Comparison of ENCODE assay signal across 16 cellular contexts in genomic region chr9:137951597-137952490, GRCh38.
DNase-seq lines count a peak whose midpoint lies in the region; ATAC-seq and TF ChIP-seq lines count a peak whose summit lies in the region.
"Had no signal": no experiment of that assay in that cellular context is flagged by ENCODE, and none has a peak within 500 bp of the region (broad histone marks: within the 10 kb centered on the region; RNA-seq: fewer than 3 reads in every experiment).

No MANE protein-coding gene starts in this region.

- H3K36me3 Mint-ChIP-seq in osteocyte (ENCODE audit: unreplicated experiment) = no peaks in the 10 kb centered on the region
- H3K36me3 Mint-ChIP-seq: CD4-positive, CD25-positive, alpha-beta regulatory T cell; CD8-positive, alpha-beta memory T cell had no signal

- H3K9me3 Mint-ChIP-seq in osteocyte (ENCODE audit: unreplicated experiment) = peaks cover 4% of the 10 kb centered on the region

- H3K36me3 ChIP-seq in heart left ventricle (no peaks in the 10 kb centered on the region), endocrine pancreas (ENCODE audit: control insufficient read depth, insufficient read depth, low read length) (no peaks in the 10 kb centered on the region)
- H3K36me3 ChIP-seq: BE2C had no signal

- H3K27ac ChIP-seq in heart left ventricle = no peak overlapping the region
- no peak overlapping the region for H3K27ac ChIP-seq in right cardiac atrium (ENCODE audit: low read length)

- H3K27me3 Mint-ChIP-seq in osteocyte (ENCODE audit: unreplicated experiment) = peaks cover 2% of the 10 kb centered on the region

- H3K4me3 Mint-ChIP-seq in osteocyte (ENCODE audit: unreplicated experiment) = no peak overlapping the region
- H3K4me3 Mint-ChIP-seq: CD4-positive, CD25-positive, alpha-beta regulatory T cell; CD8-positive, alpha-beta memory T cell; HFFc6 had no signal

- H3K9me3 ChIP-seq in heart left ventricle (peaks cover 0 to 4% (median 0%) of the 10 kb centered on the region in 12 donors), right cardiac atrium (ENCODE audit: control insufficient read depth, low read length) (no peaks in the 10 kb centered on the region), endocrine pancreas (ENCODE audit: control insufficient read depth, low read length) (no peaks in the 10 kb centered on the region)
- H3K9me3 ChIP-seq: BE2C had no signal

- WGBS in heart left ventricle, 4 donors = 77 to 94% (median 84%) methylated on average over 10 to 12 of the region's 12 CpGs
- 83% methylated on average over 12 of the region's 12 CpGs for WGBS in right cardiac atrium

- no peak overlapping the region for H3K27ac Mint-ChIP-seq in osteocyte (ENCODE audit: unreplicated experiment)
- H3K27ac Mint-ChIP-seq: CD4-positive, CD25-positive, alpha-beta regulatory T cell; HFFc6 had no signal

- DNase-seq in heart left ventricle (peak in 1 of 5 donors; percentile 24), right cardiac atrium (no peak), osteocyte (ENCODE audit: extremely low spot score, unreplicated experiment) (peak; percentile 77), NCI-H146 treated with DMSO at 0.1 percent for 48 hours (lab: John Stamatoyannopoulos, UW; ENCODE audit: unreplicated experiment) (no peak)
- no peak for DNase-seq in stimulated activated CD4-positive, alpha-beta T cell treated with anti-CD3 and anti-CD28 coated beads, Interleukin-12 subunit alpha, Interleukin-12 subunit beta, amount 100 ng/mL, for 4 hours
- DNase-seq: ACHN; BE2C; C1 segment of cervical spinal cord; Caco-2; CD4-positive, CD25-positive, alpha-beta regulatory T cell; CD8-positive, alpha-beta memory T cell; GOT3; HFFc6; IMR-90 had no signal

- peaks cover 0 to 8% (median 0%) of the 10 kb centered on the region in 9 donors for H3K27me3 ChIP-seq in heart left ventricle
- no peaks in the 10 kb centered on the region for H3K27me3 ChIP-seq in right cardiac atrium (ENCODE audit: control insufficient read depth, insufficient read depth)
- H3K27me3 ChIP-seq in endocrine pancreas (ENCODE audit: control insufficient read depth, insufficient read depth, low read length) = no peaks in the 10 kb centered on the region
- H3K27me3 ChIP-seq: BE2C had no signal

- H3K4me3 ChIP-seq in heart left ventricle (no peak overlapping the region), right cardiac atrium (ENCODE audit: low read length) (no peak overlapping the region), endocrine pancreas (ENCODE audit: control insufficient read depth, insufficient read depth, low read length) (no peak overlapping the region)

- no peaks in the 10 kb centered on the region for H3K4me1 Mint-ChIP-seq in osteocyte (ENCODE audit: unreplicated experiment)
- H3K4me1 Mint-ChIP-seq: CD4-positive, CD25-positive, alpha-beta regulatory T cell; CD8-positive, alpha-beta memory T cell had no signal

- intact Hi-C loops in heart left ventricle (cut with DNase I) (no loop called here), right cardiac atrium (cut with DNase I) (no loop called here)

- peak in 3 of 4 donors; percentile 20 to 56 (median 43) for ATAC-seq in heart left ventricle
- no peak for ATAC-seq in right cardiac atrium
- ATAC-seq: HCT116 had no signal

- H3K4me1 ChIP-seq in heart left ventricle = no peaks in the 10 kb centered on the region
- H3K4me1 ChIP-seq in right cardiac atrium (ENCODE audit: control insufficient read depth, insufficient read depth, low read length) = no peaks in the 10 kb centered on the region
- H3K4me1 ChIP-seq in endocrine pancreas (ENCODE audit: control insufficient read depth, insufficient read depth, low read length) = no peaks in the 10 kb centered on the region
- H3K4me1 ChIP-seq: BE2C, Caco-2 had no signal

- no peak for TF ChIP-seq POLR2A in heart left ventricle (IDR thresholded peaks at IDR 0.05)

- TF ChIP-seq CTCF in heart left ventricle (IDR thresholded peaks at IDR 0.05) = no peak
- TF ChIP-seq CTCF in osteocyte (IDR thresholded peaks at IDR 0.05) = no peak

- peak overlapping the region; percentile 10 for H3K9ac ChIP-seq in endocrine pancreas (ENCODE audit: control insufficient read depth, insufficient read depth, low read length)

Comparison
In these comparisons a context has a peak if more than half of its experiments do, and no peak if none do; other contexts are left out.
1. ATAC-seq: peak in heart left ventricle (3 of 4); none in right cardiac atrium (0 of 2).